In genomic region chr2:197270601-197271000, GRCh38 we compare ENCODE assay signal across 23 cellular contexts. TPM values are rescaled to one million over a fixed set of nuclear protein-coding genes. Genes with fewer than 3 reads are reported as not detected.
A peak's percentile ranks its signal among the peaks of the same experiment; 100 is the strongest.
DNase-seq lines count a peak whose midpoint lies in the region; ATAC-seq and TF ChIP-seq lines count a peak whose summit lies in the region.
"Had no signal": no experiment of that assay in that cellular context is flagged by ENCODE, and none has a peak within 500 bp of the region (broad histone marks: within the 10 kb centered on the region; RNA-seq: fewer than 3 reads in every experiment).

No MANE protein-coding gene starts in this region.

- no peak for DNase-seq in CD4-positive, CD25-positive, alpha-beta regulatory T cell
- DNase-seq in CD4-positive, alpha-beta memory T cell: no peak
- no peak for DNase-seq in activated naive CD4-positive, alpha-beta T cell treated with anti-CD3 and anti-CD28 coated beads, Interleukin-2, amount 50 U/mL, for 72 hours (ENCODE audit: low spot score in 2 of 2)
- DNase-seq in naive thymus-derived CD8-positive, alpha-beta T cell: no peak
- DNase-seq in CD1c-positive myeloid dendritic cell (ENCODE audit: extremely low spot score) (no peak), CD14-positive monocyte (ENCODE audit: low spot score) (no peak), cerebellar cortex (ENCODE audit: low spot score) (no peak)
- DNase-seq: activated CD8-positive, alpha-beta memory T cell treated with anti-CD3 and anti-CD28 coated beads for 24 hours; activated effector memory CD4-positive, alpha-beta T cell treated with anti-CD3 and anti-CD28 coated beads, Interleukin-2, amount 50 U/mL, for 16 hours; AML-193; cerebellar nuclear complex; effector CD4-positive, alpha-beta T cell; esophagus squamous epithelium; Kasumi-1; NCI-H1048; NCI-H187 treated with DMSO at 0.1 percent for 48 hours; NCI-H446; sigmoid colon; tibial artery; WERI-Rb-1 had no signal

- CTCF ChIA-PET in CD4-positive, alpha-beta memory T cell (lab: Charles Lee; ENCODE audit: partially characterized antibody): interaction anchor here (1.4 to 6.4 kb wide), 3 partner anchors 38 to 157 kb away, joined by 3 to 24 read pairs (median 8); partner anchors contain the start of gene ANKRD44

- POLR2A ChIA-PET in CD4-positive, alpha-beta memory T cell (lab: Charles Lee; ENCODE audit: partially characterized antibody): interaction anchor here (0.8 to 11.3 kb wide), 10 partner anchors 8 to 283 kb away, joined by 3 to 156 read pairs (median 6); partner anchors contain the start of gene ANKRD44
- POLR2A ChIA-PET in naive thymus-derived CD8-positive, alpha-beta T cell (lab: Charles Lee): interaction anchor here (0.8 to 10.5 kb wide), 4 partner anchors 10 to 36 kb away, joined by 3 to 102 read pairs (median 4); partner anchors contain the start of gene ANKRD44

- TF ChIP-seq CTCF in CD14-positive monocyte (IDR thresholded peaks at IDR 0.05): no peak

- no peaks in the 10 kb centered on the region for H3K27me3 Mint-ChIP-seq in CD4-positive, CD25-positive, alpha-beta regulatory T cell
- H3K27me3 Mint-ChIP-seq in CD4-positive, alpha-beta memory T cell: no peaks in the 10 kb centered on the region
- no peaks in the 10 kb centered on the region for H3K27me3 Mint-ChIP-seq in naive thymus-derived CD8-positive, alpha-beta T cell
- no peaks in the 10 kb centered on the region for H3K27me3 Mint-ChIP-seq in CD14-positive monocyte (ENCODE audit: low read depth in 3 of 3)

- peaks cover 5% of the 10 kb centered on the region for H3K36me3 ChIP-seq in CD4-positive, CD25-positive, alpha-beta regulatory T cell (ENCODE audit: control insufficient read depth, insufficient read depth, low read length)
- H3K36me3 ChIP-seq in CD4-positive, alpha-beta memory T cell (ENCODE audit: insufficient read depth, low read length): no peaks in the 10 kb centered on the region
- H3K36me3 ChIP-seq: ascending aorta, esophagus squamous epithelium, sigmoid colon, tibial artery, WERI-Rb-1 had no signal

- H3K36me3 Mint-ChIP-seq in CD4-positive, CD25-positive, alpha-beta regulatory T cell: peaks cover 14% of the 10 kb centered on the region
- peaks cover 16 to 24% of the 10 kb centered on the region in 2 donors for H3K36me3 Mint-ChIP-seq in CD4-positive, alpha-beta memory T cell
- peaks cover 0 to 19% of the 10 kb centered on the region in 2 donors for H3K36me3 Mint-ChIP-seq in activated naive CD4-positive, alpha-beta T cell treated with anti-CD3 and anti-CD28 coated beads, Interleukin-2, amount 50 U/mL, for 72 hours
- H3K36me3 Mint-ChIP-seq in naive thymus-derived CD8-positive, alpha-beta T cell: peaks cover 6 to 13% (median 8%) of the 10 kb centered on the region in 3 donors
- H3K36me3 Mint-ChIP-seq in CD14-positive monocyte: peaks cover 8 to 9% of the 10 kb centered on the region in 2 donors

- intact Hi-C loops in CD4-positive, alpha-beta memory T cell (cut with micrococcal nuclease): no loop called here
- intact Hi-C loops in CD14-positive monocyte (cut with micrococcal nuclease): no loop called here

- H3K4me3 ChIP-seq in CD4-positive, CD25-positive, alpha-beta regulatory T cell (ENCODE audit: low read depth, low read length): peak overlapping the region; percentile 34
- no peak overlapping the region for H3K4me3 ChIP-seq in CD4-positive, alpha-beta memory T cell (ENCODE audit: low read length in 2 of 2)
- H3K4me3 ChIP-seq: ascending aorta, esophagus squamous epithelium, sigmoid colon, tibial artery had no signal

- peak overlapping the region; percentile 67 for H3K27ac ChIP-seq in CD4-positive, CD25-positive, alpha-beta regulatory T cell (ENCODE audit: insufficient read depth, low read length, poor library complexity, severe bottlenecking)
- H3K27ac ChIP-seq in CD4-positive, alpha-beta memory T cell (ENCODE audit: low read depth, low read length): peak overlapping the region; percentile 35
- H3K27ac ChIP-seq: ascending aorta, esophagus squamous epithelium, sigmoid colon, tibial artery, WERI-Rb-1 had no signal

- peak overlapping the region; percentile 14 to 85 (median 84) for H3K27ac Mint-ChIP-seq in CD4-positive, CD25-positive, alpha-beta regulatory T cell
- H3K27ac Mint-ChIP-seq in CD4-positive, alpha-beta memory T cell: peak overlapping the region; percentile 77 to 98 (median 87)
- H3K27ac Mint-ChIP-seq in activated naive CD4-positive, alpha-beta T cell treated with anti-CD3 and anti-CD28 coated beads, Interleukin-2, amount 50 U/mL, for 72 hours: peak overlapping the region; percentile 6 to 66
- H3K27ac Mint-ChIP-seq in naive thymus-derived CD8-positive, alpha-beta T cell: peak overlapping the region; percentile 76 to 99 (median 92)
- H3K27ac Mint-ChIP-seq in CD14-positive monocyte: peak overlapping the region in 2 of 7 donors; percentile 74 to 78

- no peaks in the 10 kb centered on the region for H3K9me3 ChIP-seq in CD4-positive, CD25-positive, alpha-beta regulatory T cell (ENCODE audit: control insufficient read depth in 2 of 2, low read length in 2 of 2)
- no peaks in the 10 kb centered on the region for H3K9me3 ChIP-seq in CD4-positive, alpha-beta memory T cell (ENCODE audit: control insufficient read depth in 1 of 2, low read length in 2 of 2)
- H3K9me3 ChIP-seq: ascending aorta, esophagus squamous epithelium, sigmoid colon, tibial artery had no signal

- no peak for ATAC-seq in CD4-positive, CD25-positive, alpha-beta regulatory T cell (ENCODE audit: low read depth in 2 of 2)
- ATAC-seq in activated naive CD4-positive, alpha-beta T cell treated with anti-CD3 and anti-CD28 coated beads, Interleukin-2, amount 50 U/mL, for 72 hours: no peak
- no peak for ATAC-seq in naive thymus-derived CD8-positive, alpha-beta T cell
- ATAC-seq: HCT116 had no signal

- H3K4me1 ChIP-seq in CD4-positive, CD25-positive, alpha-beta regulatory T cell (ENCODE audit: control insufficient read depth, insufficient read depth, low read length, poor library complexity, severe bottlenecking): peaks cover 80% of the 10 kb centered on the region
- H3K4me1 ChIP-seq in CD4-positive, alpha-beta memory T cell (ENCODE audit: insufficient read depth, low read length): peaks cover 96% of the 10 kb centered on the region

- H3K4me1 Mint-ChIP-seq in CD4-positive, CD25-positive, alpha-beta regulatory T cell: peaks cover 50 to 96% (median 87%) of the 10 kb centered on the region in 4 donors
- peaks cover 69 to 97% (median 87%) of the 10 kb centered on the region in 4 donors for H3K4me1 Mint-ChIP-seq in CD4-positive, alpha-beta memory T cell
- peaks cover 47 to 98% (median 95%) of the 10 kb centered on the region in 4 donors for H3K4me1 Mint-ChIP-seq in naive thymus-derived CD8-positive, alpha-beta T cell
- peaks cover 57% of the 10 kb centered on the region for H3K4me1 Mint-ChIP-seq in CD14-positive monocyte

- no peaks in the 10 kb centered on the region for H3K27me3 ChIP-seq in CD4-positive, CD25-positive, alpha-beta regulatory T cell (ENCODE audit: control insufficient read depth, insufficient read depth, low read length)
- no peaks in the 10 kb centered on the region for H3K27me3 ChIP-seq in CD4-positive, alpha-beta memory T cell (ENCODE audit: insufficient read depth, low read length)
- H3K27me3 ChIP-seq: ascending aorta, esophagus squamous epithelium, sigmoid colon, tibial artery had no signal

- peaks cover 0 to 2% (median 0%) of the 10 kb centered on the region in 7 donors for H3K9me3 Mint-ChIP-seq in CD4-positive, CD25-positive, alpha-beta regulatory T cell
- H3K9me3 Mint-ChIP-seq in CD4-positive, alpha-beta memory T cell: no peaks in the 10 kb centered on the region
- H3K9me3 Mint-ChIP-seq in activated naive CD4-positive, alpha-beta T cell treated with anti-CD3 and anti-CD28 coated beads, Interleukin-2, amount 50 U/mL, for 72 hours: peaks cover 0 to 3% of the 10 kb centered on the region in 2 donors
- no peaks in the 10 kb centered on the region for H3K9me3 Mint-ChIP-seq in naive thymus-derived CD8-positive, alpha-beta T cell
- H3K9me3 Mint-ChIP-seq in CD14-positive monocyte: no peaks in the 10 kb centered on the region
- H3K9me3 Mint-ChIP-seq: T-helper 2 cell treated with Interferon-gamma antibody and Interleukin-4, amounts not matched to agents 5 μg/mL and 100 μg/mL, for 36 hours had no signal

- peak overlapping the region; percentile 37 to 75 (median 48) for H3K4me3 Mint-ChIP-seq in CD4-positive, CD25-positive, alpha-beta regulatory T cell
- peak overlapping the region in 7 of 8 donors; percentile 31 to 64 (median 61) for H3K4me3 Mint-ChIP-seq in CD4-positive, alpha-beta memory T cell
- peak overlapping the region; percentile 0 to 72 (median 56) for H3K4me3 Mint-ChIP-seq in naive thymus-derived CD8-positive, alpha-beta T cell
- H3K4me3 Mint-ChIP-seq in CD14-positive monocyte: no peak overlapping the region
- H3K4me3 Mint-ChIP-seq: T-helper 2 cell treated with Interferon-gamma antibody and Interleukin-4, amounts not matched to agents 5 μg/mL and 100 μg/mL, for 36 hours had no signal

RNA-seq across cellular contexts. Expression of gene ANKRD44, which starts 40.0 kb away (rescaled TPM):
- total RNA-seq in CD4-positive, CD25-positive, alpha-beta regulatory T cell: 301 TPM
- polyA plus RNA-seq in CD4-positive, CD25-positive, alpha-beta regulatory T cell: 100 to 1,000 TPM in 1 of 4 donors, 10 to 100 TPM in 3; 69.6 to 104 (median 82.8) TPM
- 100 to 1,000 TPM; 229 to 248 TPM for total RNA-seq in CD4-positive, alpha-beta memory T cell
- 10 to 100 TPM; 51.5 to 87.9 TPM for polyA plus RNA-seq in CD4-positive, alpha-beta memory T cell
- 100 to 1,000 TPM; 103 to 130 TPM for total RNA-seq in activated naive CD4-positive, alpha-beta T cell treated with anti-CD3 and anti-CD28 coated beads, Interleukin-2, amount 50 U/mL, for 72 hours
- total RNA-seq in naive thymus-derived CD8-positive, alpha-beta T cell: 100 to 1,000 TPM; 269 to 279 TPM
- 10 to 100 TPM; 85.8 to 96.1 (median 94.2) TPM for polyA plus RNA-seq in naive thymus-derived CD8-positive, alpha-beta T cell
- 10 to 100 TPM; 64.9 to 91.9 TPM for polyA plus RNA-seq in CD14-positive monocyte

Comparison
In these comparisons a context has a peak if more than half of its experiments do, and no peak if none do; other contexts are left out.
1. H3K4me3 Mint-ChIP-seq: peak in CD4-positive, CD25-positive, alpha-beta regulatory T cell (4 of 4), CD4-positive, alpha-beta memory T cell (7 of 8) and naive thymus-derived CD8-positive, alpha-beta T cell (10 of 10); none in CD14-positive monocyte (0 of 2).